Comparison of ENCODE assay signal across 8 cellular contexts in the genomic region with DNA sequence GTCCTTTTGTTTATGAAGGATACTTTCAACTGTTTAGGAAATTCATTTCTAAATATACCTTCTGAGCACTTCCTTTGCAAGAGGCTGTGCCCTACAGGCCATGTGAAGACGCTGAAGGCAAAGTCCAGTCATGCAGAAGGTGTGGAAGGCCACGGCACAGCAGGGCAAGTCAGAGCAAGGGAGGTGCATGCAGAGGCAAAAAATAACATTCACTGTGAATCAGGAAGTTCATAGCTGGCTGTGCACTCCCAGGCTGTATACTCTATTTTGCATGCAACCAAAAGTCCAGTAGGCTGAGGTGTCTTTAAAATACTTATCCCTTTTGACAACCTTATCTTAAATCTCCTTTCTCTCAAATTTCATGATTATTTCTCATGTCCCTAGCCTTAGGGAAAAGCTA. TPM values are rescaled to one million over a fixed set of nuclear protein-coding genes. Genes with fewer than 3 reads are reported as not detected.
DNase-seq lines count a peak whose midpoint lies in the region; ATAC-seq and TF ChIP-seq lines count a peak whose summit lies in the region.

No MANE protein-coding gene starts in this region.

- peak overlapping the region; percentile 69 for H3K4me2 ChIP-seq in BLaER1

- no peak overlapping the region for H3K9ac ChIP-seq in BLaER1

- TF ChIP-seq CTCF in activated CD8-positive, alpha-beta T cell treated with anti-CD3 and anti-CD28 coated beads for 36 hours (IDR thresholded peaks at IDR 0.05), result no peak

- no peaks in the 10 kb centered on the region for H3K36me3 ChIP-seq in BLaER1

- H3K27me3 ChIP-seq in BLaER1, result no peaks in the 10 kb centered on the region

- ATAC-seq in HG03378 (IDR thresholded peaks at IDR 0.05; ENCODE audit: unreplicated experiment) (peak; percentile 64), GM21619 (IDR thresholded peaks at IDR 0.05; ENCODE audit: unreplicated experiment) (no peak)
- no peak for ATAC-seq in activated CD8-positive, alpha-beta T cell treated with anti-CD3 and anti-CD28 coated beads for 36 hours

- H3K36me3 Mint-ChIP-seq in activated CD8-positive, alpha-beta T cell treated with anti-CD3 and anti-CD28 coated beads for 36 hours (ENCODE audit: low read depth), result peaks cover 7% of the 10 kb centered on the region

- peaks cover 6% of the 10 kb centered on the region; the same call in 1 of the 2 replicates for H4K20me1 ChIP-seq in BLaER1

- intact Hi-C loops in activated CD8-positive, alpha-beta T cell treated with anti-CD3 and anti-CD28 coated beads for 36 hours (cut with micrococcal nuclease), result loop anchor here (5.0 kb wide), 1 partner anchor 41 kb away; no protein-coding TSS in a partner anchor

- no peak overlapping the region for H3K4me3 Mint-ChIP-seq in activated CD8-positive, alpha-beta T cell treated with anti-CD3 and anti-CD28 coated beads for 36 hours

- POLR2A ChIA-PET in activated CD8-positive, alpha-beta T cell treated with anti-CD3 and anti-CD28 coated beads for 36 hours (lab: Charles Lee), result no interaction called here

- H3K27ac Mint-ChIP-seq in activated CD8-positive, alpha-beta T cell treated with anti-CD3 and anti-CD28 coated beads for 36 hours, result peak overlapping the region; percentile 45

- no peaks in the 10 kb centered on the region for H3K27me3 Mint-ChIP-seq in activated CD8-positive, alpha-beta T cell treated with anti-CD3 and anti-CD28 coated beads for 36 hours

- no peaks in the 10 kb centered on the region for H3K9me3 Mint-ChIP-seq in activated CD8-positive, alpha-beta T cell treated with anti-CD3 and anti-CD28 coated beads for 36 hours

- no peak overlapping the region for H3K27ac ChIP-seq in BLaER1

- H3K4me1 ChIP-seq in BLaER1, result peaks cover 60% of the 10 kb centered on the region

- no peak overlapping the region for H3K4me3 ChIP-seq in BLaER1

- peaks cover 73% of the 10 kb centered on the region for H3K4me1 Mint-ChIP-seq in activated CD8-positive, alpha-beta T cell treated with anti-CD3 and anti-CD28 coated beads for 36 hours (ENCODE audit: low read depth)

- H3K9me3 ChIP-seq in BLaER1, result no peaks in the 10 kb centered on the region

- peak; percentile 39 for DNase-seq in activated CD8-positive, alpha-beta T cell treated with anti-CD3 and anti-CD28 coated beads for 36 hours
- peak; percentile 66 for DNase-seq in kidney glomerular epithelial cell (lab: John Stamatoyannopoulos, UW)
- no peak for DNase-seq in effector CD8-positive, alpha-beta T cell (lab: John Stamatoyannopoulos, UW)
- DNase-seq in stimulated activated naive CD4-positive, alpha-beta T cell treated with Interleukin-2 at 50 U/mL for 16 hours (lab: John Stamatoyannopoulos, UW), result no peak
- DNase-seq in OCI-M2 (lab: John Stamatoyannopoulos, UW; ENCODE audit: unreplicated experiment), result no peak

- CTCF ChIA-PET in activated CD8-positive, alpha-beta T cell treated with anti-CD3 and anti-CD28 coated beads for 36 hours (lab: Charles Lee), result interaction anchor here (1.5 to 1.8 kb wide), 2 partner anchors 22 to 54 kb away, joined by 4 to 5 read pairs; no protein-coding TSS in a partner anchor

RNA-seq across cellular contexts. Expression of a gene that starts 50.3 kb away (rescaled TPM):
- 10 to 100 TPM; 17.8 to 18.1 TPM for total RNA-seq in activated CD8-positive, alpha-beta T cell treated with anti-CD3 and anti-CD28 coated beads for 36 hours

Comparison
In these comparisons a context has a peak if more than half of its experiments do, and no peak if none do; other contexts are left out.
1. DNase-seq: peak in activated CD8-positive, alpha-beta T cell treated with anti-CD3 and anti-CD28 coated beads for 36 hours (single experiment) and kidney glomerular epithelial cell (single experiment); none in effector CD8-positive, alpha-beta T cell (single experiment), stimulated activated naive CD4-positive, alpha-beta T cell treated with Interleukin-2 at 50 U/mL for 16 hours (single experiment) and OCI-M2 (single experiment).